19 cellular contexts compared by ENCODE assay signal in genomic region chr18:79756143-79756500, GRCh38. TPM values are rescaled to one million over a fixed set of nuclear protein-coding genes. Genes with fewer than 3 reads are reported as not detected.
DNase-seq lines count a peak whose midpoint lies in the region; ATAC-seq and TF ChIP-seq lines count a peak whose summit lies in the region.
"Had no signal": no experiment of that assay in that cellular context is flagged by ENCODE, and none has a peak within 500 bp of the region (broad histone marks: within the 10 kb centered on the region; RNA-seq: fewer than 3 reads in every experiment).

No MANE protein-coding gene starts in this region.

- no peak overlapping the region for H2BK12ac ChIP-seq in neuronal stem cell (ENCODE audit: low read length)

- ATAC-seq in aorta (ENCODE audit: low FRiP score): no peak
- ATAC-seq: GM12878, GM23338 had no signal

- no peaks in the 10 kb centered on the region for H3K9me2 ChIP-seq in Karpas-422 (replicated peaks; ENCODE audit: insufficient read depth, low read length)

- H3K27me3 ChIP-seq in neuronal stem cell (ENCODE audit: control insufficient read depth in 3 of 3, insufficient read depth in 3 of 3, low read depth in 1 of 3, low read length in 3 of 3): no peaks in the 10 kb centered on the region
- H3K27me3 ChIP-seq in spleen (replicated peaks in 1 of 7): no peaks in the 10 kb centered on the region
- H3K27me3 ChIP-seq in aorta (ENCODE audit: control insufficient read depth in 1 of 2, insufficient read depth in 2 of 2, low read length in 1 of 2): no peaks in the 10 kb centered on the region
- H3K27me3 ChIP-seq in Karpas-422 (ENCODE audit: low read length): no peaks in the 10 kb centered on the region
- H3K27me3 ChIP-seq: BLaER1 had no signal

- H4K8ac ChIP-seq in neuronal stem cell (ENCODE audit: low read depth, low read length): no peak overlapping the region

- H2BK120ac ChIP-seq in neuronal stem cell (ENCODE audit: low read depth, low read length): no peak overlapping the region

- DNase-seq in activated effector memory CD4-positive, alpha-beta T cell treated with anti-CD3 and anti-CD28 coated beads, Interleukin-2, amount 50 U/mL, for 16 hours: peak; percentile 45
- no peak for DNase-seq in activated effector memory CD4-positive, alpha-beta T cell treated with Interleukin-2 at 50 U/mL for 16 hours
- DNase-seq in neuronal stem cell (ENCODE audit: low spot score) (no peak), spleen (peak; percentile 59), aorta (peak; percentile 26 to 61), RWPE1 (ENCODE audit: low spot score) (no peak), NCI-H345 (lab: John Stamatoyannopoulos, UW) (no peak), Karpas-422 (no peak)
- DNase-seq: 8988T; AML-193; Calu3; CD4-positive, CD25-positive, alpha-beta regulatory T cell; DMS 273 treated with DMSO at 0.1 percent for 48 hours had no signal

- H3K23ac ChIP-seq in neuronal stem cell (ENCODE audit: low read depth, low read length, poor library complexity): peak overlapping the region; percentile 18

- TF ChIP-seq CTCF in spleen (IDR thresholded peaks at IDR 0.05 in 8 of 11, conservative IDR thresholded peaks at IDR 0.05 in 3 of 11) (no peak), RWPE1 (conservative IDR thresholded peaks at IDR 0.05; ENCODE audit: low read depth) (no peak)

- H3K4me2 ChIP-seq in neuronal stem cell (ENCODE audit: insufficient read depth, low read length, poor library complexity, severe bottlenecking) (no peak overlapping the region), Karpas-422 (ENCODE audit: low read depth, low read length, poor library complexity, severe bottlenecking) (no peak overlapping the region)
- H3K4me2 ChIP-seq: BLaER1, GM23338 had no signal

- no peaks in the 10 kb centered on the region for H3K79me1 ChIP-seq in neuronal stem cell (ENCODE audit: low read depth, low read length)

- no peak overlapping the region for H3K9ac ChIP-seq in neuronal stem cell (ENCODE audit: low read depth, low read length, poor library complexity)
- no peak overlapping the region for H3K9ac ChIP-seq in Karpas-422 (ENCODE audit: low read length)
- H3K9ac ChIP-seq: BLaER1 had no signal

- no peaks in the 10 kb centered on the region for H3K79me2 ChIP-seq in Karpas-422 (ENCODE audit: low read length)

- POLR2A ChIA-PET in RWPE1 (lab: Yijun Ruan, JAX; ENCODE audit: low non-redundant PET): no interaction called here

- H3K4me1 ChIP-seq in neuronal stem cell (ENCODE audit: control insufficient read depth in 2 of 2, insufficient read depth in 1 of 2, low read depth in 1 of 2, low read length in 2 of 2) (no peaks in the 10 kb centered on the region), spleen (no peaks in the 10 kb centered on the region), aorta (ENCODE audit: control insufficient read depth in 1 of 2, insufficient read depth in 2 of 2, low read length in 2 of 2) (no peaks in the 10 kb centered on the region), Karpas-422 (ENCODE audit: low read length) (no peaks in the 10 kb centered on the region)
- H3K4me1 ChIP-seq: BLaER1, HAP-1 had no signal

- H2AFZ ChIP-seq in neuronal stem cell (ENCODE audit: low read length) (no peak overlapping the region), Karpas-422 (ENCODE audit: low read length) (no peak overlapping the region)
- H2AFZ ChIP-seq: GM23338 had no signal

- no peak overlapping the region for H4K91ac ChIP-seq in neuronal stem cell (ENCODE audit: low read depth, low read length, poor library complexity)

- TF ChIP-seq POLR2A in spleen (IDR thresholded peaks at IDR 0.05): no peak

- no peak overlapping the region for H3K18ac ChIP-seq in neuronal stem cell (ENCODE audit: low read length)

- CTCF ChIA-PET in RWPE1 (lab: Yijun Ruan, JAX): no interaction called here

- H3K14ac ChIP-seq in neuronal stem cell (ENCODE audit: low read length): no peak overlapping the region

- no CpG with 5 or more reads among the region's 10 CpGs for WGBS in neuronal stem cell (ENCODE audit: extremely low coverage in 2 of 2, insufficient read length in 2 of 2, insufficient replicate concordance in 1 of 2), 2 donors
- WGBS in spleen, 5 donors: 94 to 99% (median 97%) methylated on average over 9 to 10 of the region's 10 CpGs
- 96% methylated on average over 10 of the region's 10 CpGs for WGBS in aorta, 2 donors

- peaks cover 14% of the 10 kb centered on the region; the same call in 1 of the 2 replicates for H4K20me1 ChIP-seq in Karpas-422 (ENCODE audit: insufficient read depth, low read depth, low read length)

- no peak overlapping the region for H2BK15ac ChIP-seq in neuronal stem cell (ENCODE audit: low read length)

- intact Hi-C loops in spleen (cut with DNase I; ENCODE audit: low total_unique reads): no loop called here
- intact Hi-C loops in aorta (cut with DNase I): no loop called here

- H3K9me3 ChIP-seq in neuronal stem cell (replicated peaks in 1 of 2; ENCODE audit: control insufficient read depth in 2 of 2, insufficient read depth in 1 of 2, low read depth in 1 of 2, low read length in 2 of 2) (peaks cover 3 to 4% of the 10 kb centered on the region in 2 donors), spleen (peaks cover 0 to 45% (median 9%) of the 10 kb centered on the region in 8 donors), aorta (ENCODE audit: control insufficient read depth, low read length) (no peaks in the 10 kb centered on the region), Karpas-422 (ENCODE audit: low read length) (no peaks in the 10 kb centered on the region)
- H3K9me3 ChIP-seq: BLaER1, HAP-1 had no signal

- H2AK5ac ChIP-seq in neuronal stem cell (ENCODE audit: low read depth, low read length): no peak overlapping the region

- H2BK5ac ChIP-seq in neuronal stem cell (ENCODE audit: low read length): no peak overlapping the region

- no peak overlapping the region for H3K27ac ChIP-seq in neuronal stem cell (replicated peaks; ENCODE audit: low read length)
- no peak overlapping the region for H3K27ac ChIP-seq in spleen
- H3K27ac ChIP-seq in aorta (ENCODE audit: low read depth in 1 of 2, low read length in 2 of 2): no peak overlapping the region
- H3K27ac ChIP-seq in RWPE1: no peak overlapping the region
- H3K27ac ChIP-seq in Karpas-422 (ENCODE audit: low read length): no peak overlapping the region
- H3K27ac ChIP-seq: BLaER1 had no signal

- H3K36me3 ChIP-seq in neuronal stem cell (replicated peaks in 1 of 2; ENCODE audit: control insufficient read depth in 2 of 2, insufficient read depth in 2 of 2, low read length in 2 of 2) (peaks cover 16 to 30% of the 10 kb centered on the region in 2 donors), spleen (peaks cover 8 to 51% (median 34%) of the 10 kb centered on the region in 6 donors), aorta (ENCODE audit: control insufficient read depth in 1 of 2, insufficient read depth in 2 of 2, low read length in 1 of 2) (peaks cover 4 to 5% of the 10 kb centered on the region in 2 donors), Karpas-422 (ENCODE audit: insufficient read depth, low read length) (peaks cover 8% of the 10 kb centered on the region; the same call in 1 of the 2 replicates)

- H3K4ac ChIP-seq in neuronal stem cell (ENCODE audit: low read length): no peak overlapping the region

- no peak overlapping the region for H3K4me3 ChIP-seq in neuronal stem cell (ENCODE audit: low read length in 2 of 2)
- H3K4me3 ChIP-seq in spleen: no peak overlapping the region
- no peak overlapping the region for H3K4me3 ChIP-seq in aorta (ENCODE audit: low read length in 2 of 2)
- no peak overlapping the region for H3K4me3 ChIP-seq in Karpas-422 (ENCODE audit: low read length)
- H3K4me3 ChIP-seq: BLaER1, GM12878, GM23338, HAP-1 had no signal

RNA-seq across cellular contexts. Expression of gene KCNG2, which starts 41.6 kb away (rescaled TPM):
- polyA plus RNA-seq in neuronal stem cell (2013, experiment 1 of 2): 0.29 TPM
- polyA plus RNA-seq in neuronal stem cell (2013, experiment 2 of 2): 0.29 TPM
- 1 to 10 TPM in 3 of 7 donors, under 1 TPM in 3, not detected in 1; 0.17 to 3.2 (median 1.1) TPM for total RNA-seq in spleen
- polyA plus RNA-seq in spleen: under 1 TPM; 0.15 to 0.38 (median 0.22) TPM
- 1 to 10 TPM in 1 of 2 donors, under 1 TPM in 1; 0.23 to 1.1 TPM for total RNA-seq in aorta
- polyA plus RNA-seq in aorta: not detected
- total RNA-seq in Karpas-422 (2014; rRNA removed; shearing (Covaris generic); ENCODE audit: low replicate concordance): not detected in 2 replicates
- total RNA-seq: Calu3; CD4-positive, CD25-positive, alpha-beta regulatory T cell; Daoy; HT1080 had no signal
- polyA plus RNA-seq: CD4-positive, CD25-positive, alpha-beta regulatory T cell had no signal

Comparison
In these comparisons a context has a peak if more than half of its experiments do, and no peak if none do; other contexts are left out.
1. DNase-seq: peak in activated effector memory CD4-positive, alpha-beta T cell treated with anti-CD3 and anti-CD28 coated beads, Interleukin-2, amount 50 U/mL, for 16 hours (single experiment), spleen (single experiment) and aorta (2 of 2); none in activated effector memory CD4-positive, alpha-beta T cell treated with Interleukin-2 at 50 U/mL for 16 hours (single experiment), neuronal stem cell (single experiment), RWPE1 (single experiment), NCI-H345 (single experiment) and Karpas-422 (single experiment).